ENCODE assay signal across 7 cellular contexts in genomic region chr22:38805041-38805593, GRCh38. TPM values are rescaled to one million over a fixed set of nuclear protein-coding genes. Genes with fewer than 3 reads are reported as not detected.
DNase-seq lines count a peak whose midpoint lies in the region; ATAC-seq and TF ChIP-seq lines count a peak whose summit lies in the region.
"Not testable (repeated sequence)": the region's sequence is repeated elsewhere in the genome, so short reads cannot be mapped to it uniquely, and the experiment has no call there.
"Had no signal": no experiment of that assay in that cellular context is flagged by ENCODE, and none has a peak within 500 bp of the region (broad histone marks: within the 10 kb centered on the region; RNA-seq: fewer than 3 reads in every experiment).

No MANE protein-coding gene starts in this region.

- not testable (repeated sequence) for H3K27ac ChIP-seq in HEK293 (ENCODE audit: extremely low read depth, low read depth, low read length); sigmoid colon

- WGBS in sigmoid colon, 2 donors: 76 to 82% methylated on average over 8 of the region's 8 CpGs

- H3K4me3 ChIP-seq in HEK293 (ENCODE audit: low read depth, low read length); fibroblast of the aortic adventitia (ENCODE audit: low read depth, low read length); sigmoid colon: not testable (repeated sequence)

- not testable (repeated sequence) for TF ChIP-seq POLR2A in sigmoid colon (IDR thresholded peaks at IDR 0.05)

- H3K9me3 ChIP-seq in HEK293 (ENCODE audit: control insufficient read depth, insufficient read depth, low read depth, low read length); sigmoid colon: not testable (repeated sequence)

- H3K4me1 ChIP-seq in HEK293 (ENCODE audit: control insufficient read depth, insufficient read depth, low read length); sigmoid colon: not testable (repeated sequence)

- not testable (repeated sequence) for H3K36me3 ChIP-seq in HEK293 (ENCODE audit: control insufficient read depth in 2 of 2, insufficient read depth in 1 of 2, low read length in 2 of 2); sigmoid colon

- not testable (repeated sequence) for TF ChIP-seq EP300 in sigmoid colon (IDR thresholded peaks at IDR 0.05)

- ATAC-seq in left ventricle myocardium superior: peak; percentile 38

- POLR2A ChIA-PET in HEK293 (lab: Yijun Ruan, JAX): not testable (repeated sequence)

- not testable (repeated sequence) for H3K27me3 ChIP-seq in sigmoid colon

- TF ChIP-seq CTCF in HEK293 (tag by site-specific recombination; IDR thresholded peaks at IDR 0.05); sigmoid colon (IDR thresholded peaks at IDR 0.05): not testable (repeated sequence)
- peak; percentile 1 for TF ChIP-seq CTCF in fibroblast of the aortic adventitia (IDR thresholded peaks at IDR 0.05; ENCODE audit: insufficient read depth, low read length)

- DNase-seq in D341Med (ENCODE audit: low spot score): peak; percentile 43
- peak; percentile 68 for DNase-seq in NCI-H82 treated with DMSO at 0.1 percent for 48 hours (lab: John Stamatoyannopoulos, UW; ENCODE audit: unreplicated experiment)
- not testable (repeated sequence) for DNase-seq in fibroblast of the aortic adventitia (ENCODE audit: low read depth); left ventricle myocardium superior
- peak; percentile 14 for DNase-seq in sigmoid colon

- intact Hi-C loops in left ventricle myocardium superior (cut with micrococcal nuclease); sigmoid colon (cut with DNase I): not testable (repeated sequence)

- CTCF ChIA-PET in HEK293 (lab: Yijun Ruan, JAX): interaction anchor here (2.7 kb wide), 1 partner anchor 39 kb away, joined by 11 read pairs; no protein-coding TSS in a partner anchor

TF ChIP-seq in HEK293, 187 proteins besides CTCF, POLR2A, EP300 and RAD21 (continues in another document):
- peak; percentile 58; the same call in 1 of the 2 replicates for TF ChIP-seq ZFP37 (tag by site-specific recombination; IDR thresholded peaks at IDR 0.05)
- TF ChIP-seq ZBTB8A (tag by site-specific recombination; IDR thresholded peaks at IDR 0.05): peak; percentile 76
- peak; percentile 67 for TF ChIP-seq ZNF140 (tag by site-specific recombination; IDR thresholded peaks at IDR 0.05)
- 0 out of 2 replicates have a peak, but pooled peaks have one; percentile 45 for TF ChIP-seq ZNF404 (tag by site-specific recombination; IDR thresholded peaks at IDR 0.05)
- TF ChIP-seq ZBTB21 (tag by site-specific recombination; IDR thresholded peaks at IDR 0.05): peak; percentile 57; the same call in 1 of the 2 replicates
- TF ChIP-seq ZNF654 (tag by site-specific recombination; IDR thresholded peaks at IDR 0.05; ENCODE audit: low read depth): peak; percentile 16
- peak; percentile 84; the same call in 1 of the 2 replicates for TF ChIP-seq ZNF560 (tag by site-specific recombination; IDR thresholded peaks at IDR 0.05; ENCODE audit: borderline replicate concordance)
- TF ChIP-seq ZNF558 (tag by site-specific recombination; IDR thresholded peaks at IDR 0.05): peak; percentile 71; the same call in 1 of the 2 replicates
- TF ChIP-seq RBAK (tag by site-specific recombination; IDR thresholded peaks at IDR 0.05): 0 out of 2 replicates have a peak, but pooled peaks have one; percentile 27
- peak; percentile 93 for TF ChIP-seq ZNF394 (tag by site-specific recombination; IDR thresholded peaks at IDR 0.05; ENCODE audit: borderline replicate concordance)
- TF ChIP-seq ZNF664 (tag by site-specific recombination; IDR thresholded peaks at IDR 0.05): peak; percentile 73
- TF ChIP-seq ZNF266 (tag by site-specific recombination; IDR thresholded peaks at IDR 0.05; ENCODE audit: low read depth): peak; percentile 72
- TF ChIP-seq GLI2 (tag by site-specific recombination; IDR thresholded peaks at IDR 0.05; ENCODE audit: borderline replicate concordance, low read depth): peak; percentile 43; the same call in 1 of the 2 replicates
- peak; percentile 75 for TF ChIP-seq ZBTB11 (tag by site-specific recombination; conservative IDR thresholded peaks at IDR 0.05; ENCODE audit: low read depth)
- TF ChIP-seq ZNF501 (tag by site-specific recombination; IDR thresholded peaks at IDR 0.05): 0 out of 2 replicates have a peak, but pooled peaks have one; percentile 39
- TF ChIP-seq ZBTB1 (tag by site-specific recombination; IDR thresholded peaks at IDR 0.05): 0 out of 2 replicates have a peak, but pooled peaks have one; percentile 53
- TF ChIP-seq ZNF426 (tag by site-specific recombination; IDR thresholded peaks at IDR 0.05): peak; percentile 78
- peak; percentile 90 for TF ChIP-seq ZNF518A (tag by site-specific recombination; conservative IDR thresholded peaks at IDR 0.05; ENCODE audit: low read depth)
- TF ChIP-seq ZNF529 (tag by site-specific recombination; IDR thresholded peaks at IDR 0.05; ENCODE audit: insufficient replicate concordance): peak; percentile 48
- peak; percentile 82; the same call in 1 of the 2 replicates for TF ChIP-seq ZNF292 (tag by site-specific recombination; IDR thresholded peaks at IDR 0.05; ENCODE audit: borderline replicate concordance, low read depth)

RNA-seq across cellular contexts. Expression of gene DNAL4, which starts 11.2 kb away (rescaled TPM):
- total RNA-seq in fibroblast of the aortic adventitia (ENCODE audit: low replicate concordance) (2.5 and 11.0 TPM in 2 replicates), left ventricle myocardium superior (11.6 TPM), sigmoid colon (10 to 100 TPM in 3 of 4 donors, 1 to 10 TPM in 1; 7.9 to 15.0 (median 11.5) TPM)
- 10 to 100 TPM; 18.7 to 25.8 (median 23.8) TPM for polyA plus RNA-seq in sigmoid colon

RNA-seq across cellular contexts. Expression of gene NPTXR, which starts 38.7 kb away (rescaled TPM):
- total RNA-seq in fibroblast of the aortic adventitia (ENCODE audit: low replicate concordance) (1.3 and 2.0 TPM in 2 replicates), left ventricle myocardium superior (23.4 TPM), sigmoid colon (10 to 100 TPM in 1 of 4 donors, 1 to 10 TPM in 3; 3.9 to 14.4 (median 5.3) TPM)
- 1 to 10 TPM in 1 of 3 donors, under 1 TPM in 1, not detected in 1; under 0.01 to 2.9 TPM for polyA plus RNA-seq in sigmoid colon
- polyA plus RNA-seq: CD14-positive monocyte had no signal

RNA-seq across cellular contexts. Expression of gene SUN2, which starts 49.3 kb away (rescaled TPM):
- 69.1 and 93.2 TPM in 2 replicates for total RNA-seq in fibroblast of the aortic adventitia (ENCODE audit: low replicate concordance)
- total RNA-seq in left ventricle myocardium superior: 109 TPM
- 100 to 1,000 TPM; 255 to 319 (median 281) TPM for total RNA-seq in sigmoid colon
- 100 to 1,000 TPM in 1 of 3 donors, 10 to 100 TPM in 1, 1 to 10 TPM in 1; 9.2 to 132 (median 19.2) TPM for polyA plus RNA-seq in sigmoid colon
